13 cellular contexts compared by ENCODE assay signal in the genomic region with DNA sequence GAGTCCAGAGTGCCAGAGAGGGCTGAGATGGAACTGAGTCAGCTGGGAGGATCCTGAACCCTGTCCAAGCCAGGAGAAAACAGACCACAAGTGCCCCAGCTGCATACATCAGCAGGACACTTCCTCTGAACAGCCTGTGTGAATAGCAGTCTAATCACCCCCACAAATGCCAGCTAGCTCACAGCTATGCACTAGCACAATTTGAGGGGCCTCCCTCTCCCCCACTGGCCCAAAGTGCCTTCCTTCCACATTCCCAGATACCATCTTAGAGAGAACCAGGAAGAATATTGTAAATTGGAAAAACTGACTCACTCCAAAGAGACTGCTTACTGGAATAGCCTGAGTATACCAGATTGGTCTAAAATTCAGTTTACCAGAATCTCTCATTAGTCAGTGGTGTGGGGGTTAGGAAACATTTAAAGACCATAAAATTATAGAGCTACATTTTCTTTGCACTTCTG.
DNase-seq lines count a peak whose midpoint lies in the region; ATAC-seq and TF ChIP-seq lines count a peak whose summit lies in the region.
"Had no signal": no experiment of that assay in that cellular context is flagged by ENCODE, and none has a peak within 500 bp of the region (broad histone marks: within the 10 kb centered on the region; RNA-seq: fewer than 3 reads in every experiment).

No MANE protein-coding gene starts in this region.

- POLR2A ChIA-PET in RWPE1 (lab: Yijun Ruan, JAX; ENCODE audit: low non-redundant PET): no interaction called here

- peaks cover 9% of the 10 kb centered on the region for H3K9me3 Mint-ChIP-seq in osteocyte (ENCODE audit: unreplicated experiment)
- H3K9me3 Mint-ChIP-seq in effector memory CD8-positive, alpha-beta T cell: no peaks in the 10 kb centered on the region

- no peak overlapping the region for H3K4me3 ChIP-seq in fibroblast of lung (replicated peaks in 1 of 4; ENCODE audit: control extremely low read depth in 1 of 4, insufficient read depth in 1 of 4, low read depth in 3 of 4, low read length in 4 of 4)
- H3K4me3 ChIP-seq: adrenal gland had no signal

- no peak overlapping the region for H3K4me3 Mint-ChIP-seq in osteocyte (ENCODE audit: unreplicated experiment)
- no peak overlapping the region for H3K4me3 Mint-ChIP-seq in effector memory CD8-positive, alpha-beta T cell

- H3K36me3 ChIP-seq in fibroblast of lung (ENCODE audit: control insufficient read depth, insufficient read depth, low read length): no peaks in the 10 kb centered on the region
- H3K36me3 ChIP-seq: adrenal gland had no signal

- ATAC-seq in HG03045 (IDR thresholded peaks at IDR 0.05; ENCODE audit: unreplicated experiment): no peak
- no peak for ATAC-seq in effector memory CD8-positive, alpha-beta T cell (replicated peaks)
- ATAC-seq: Panc1; stimulated activated naive CD8-positive, alpha-beta T cell treated with anti-CD3 and anti-CD28 coated beads, Interleukin-15, Interleukin-2, amounts not matched to agents 100 U/mL and 50 U/mL, for 24 hours had no signal

- peak overlapping the region; percentile 79 for H3K27ac Mint-ChIP-seq in osteocyte (ENCODE audit: unreplicated experiment)
- H3K27ac Mint-ChIP-seq in effector memory CD8-positive, alpha-beta T cell: no peak overlapping the region

- peak; percentile 33 for DNase-seq in ELR (ENCODE audit: low read depth)
- DNase-seq in RWPE1 (ENCODE audit: low spot score): no peak
- peak; percentile 32 to 94 for DNase-seq in fibroblast of lung (ENCODE audit: low read depth in 2 of 2)
- no peak for DNase-seq in osteocyte (ENCODE audit: extremely low spot score, unreplicated experiment)
- no peak for DNase-seq in DMS114 treated with DMSO at 0.1 percent for 48 hours (lab: John Stamatoyannopoulos, UW; ENCODE audit: unreplicated experiment)
- no peak for DNase-seq in effector memory CD8-positive, alpha-beta T cell
- no peak for DNase-seq in activated CD4-positive, CD25-positive, alpha-beta regulatory T cell (lab: John Stamatoyannopoulos, UW)
- DNase-seq: activated CD8-positive, alpha-beta memory T cell treated with anti-CD3 and anti-CD28 coated beads, Interleukin-2, amount 50 U/mL, for 4 hours; NCI-H446 treated with DMSO at 0.1 percent for 48 hours; stimulated activated naive CD8-positive, alpha-beta T cell treated with anti-CD3 and anti-CD28 coated beads, Interleukin-15, Interleukin-2, amounts not matched to agents 100 U/mL and 50 U/mL, for 24 hours had no signal

- no peaks in the 10 kb centered on the region for H3K4me1 ChIP-seq in fibroblast of lung (ENCODE audit: control insufficient read depth, extremely low read depth, insufficient read depth, low read length)

- H3K9me3 ChIP-seq in fibroblast of lung (ENCODE audit: control insufficient read depth, insufficient read depth, low read depth, low read length): no peaks in the 10 kb centered on the region
- H3K9me3 ChIP-seq: adrenal gland had no signal

- peaks cover 37% of the 10 kb centered on the region for H3K4me1 Mint-ChIP-seq in osteocyte (ENCODE audit: unreplicated experiment)
- peaks cover 0 to 4% of the 10 kb centered on the region in 2 donors for H3K4me1 Mint-ChIP-seq in effector memory CD8-positive, alpha-beta T cell (ENCODE audit: low read depth in 2 of 2)

- H3K4me2 ChIP-seq in fibroblast of lung (ENCODE audit: extremely low read depth, insufficient read depth, low read length): no peak overlapping the region

- no peak overlapping the region for H3K9ac ChIP-seq in fibroblast of lung (ENCODE audit: insufficient read depth, low read length)

- H4K20me1 ChIP-seq in fibroblast of lung (ENCODE audit: control insufficient read depth, extremely low read depth, insufficient read depth, low read length): no peaks in the 10 kb centered on the region

- peak overlapping the region; percentile 8; the same call in 1 of the 2 replicates for H3K27ac ChIP-seq in RWPE1
- H3K27ac ChIP-seq in fibroblast of lung (ENCODE audit: insufficient read depth, low read length): no peak overlapping the region

- H3K27me3 Mint-ChIP-seq in osteocyte (ENCODE audit: unreplicated experiment): peaks cover 3% of the 10 kb centered on the region
- no peaks in the 10 kb centered on the region for H3K27me3 Mint-ChIP-seq in effector memory CD8-positive, alpha-beta T cell

- TF ChIP-seq CTCF in RWPE1 (conservative IDR thresholded peaks at IDR 0.05; ENCODE audit: low read depth) (no peak), fibroblast of lung (conservative IDR thresholded peaks at IDR 0.05 in 1 of 2, IDR thresholded peaks at IDR 0.05 in 1 of 2; ENCODE audit: low read depth in 1 of 2, low read length in 2 of 2) (no peak), osteocyte (IDR thresholded peaks at IDR 0.05) (no peak)

- no peaks in the 10 kb centered on the region for H3K27me3 ChIP-seq in fibroblast of lung (ENCODE audit: control insufficient read depth, insufficient read depth, low read length)
- H3K27me3 ChIP-seq: adrenal gland had no signal

- no peaks in the 10 kb centered on the region for H3K36me3 Mint-ChIP-seq in osteocyte (ENCODE audit: unreplicated experiment)
- H3K36me3 Mint-ChIP-seq in effector memory CD8-positive, alpha-beta T cell (ENCODE audit: insufficient read depth): no peaks in the 10 kb centered on the region

- no peaks in the 10 kb centered on the region for H3K79me2 ChIP-seq in fibroblast of lung (ENCODE audit: control insufficient read depth, insufficient read depth, low read length)

- CTCF ChIA-PET in RWPE1 (lab: Yijun Ruan, JAX): interaction anchor here (0.6 to 0.7 kb wide), 2 partner anchors 46 to 140 kb away, joined by 3 read pairs; no protein-coding TSS in a partner anchor

- no peak overlapping the region for H2AFZ ChIP-seq in fibroblast of lung (ENCODE audit: low read length)

Comparison
In these comparisons a context has a peak if more than half of its experiments do, and no peak if none do; other contexts are left out.
1. DNase-seq: peak in ELR (single experiment) and fibroblast of lung (2 of 2); none in RWPE1 (single experiment), osteocyte (single experiment), DMS114 treated with DMSO at 0.1 percent for 48 hours (single experiment), effector memory CD8-positive, alpha-beta T cell (0 of 3) and activated CD4-positive, CD25-positive, alpha-beta regulatory T cell (0 of 4).